In the genomic region with DNA sequence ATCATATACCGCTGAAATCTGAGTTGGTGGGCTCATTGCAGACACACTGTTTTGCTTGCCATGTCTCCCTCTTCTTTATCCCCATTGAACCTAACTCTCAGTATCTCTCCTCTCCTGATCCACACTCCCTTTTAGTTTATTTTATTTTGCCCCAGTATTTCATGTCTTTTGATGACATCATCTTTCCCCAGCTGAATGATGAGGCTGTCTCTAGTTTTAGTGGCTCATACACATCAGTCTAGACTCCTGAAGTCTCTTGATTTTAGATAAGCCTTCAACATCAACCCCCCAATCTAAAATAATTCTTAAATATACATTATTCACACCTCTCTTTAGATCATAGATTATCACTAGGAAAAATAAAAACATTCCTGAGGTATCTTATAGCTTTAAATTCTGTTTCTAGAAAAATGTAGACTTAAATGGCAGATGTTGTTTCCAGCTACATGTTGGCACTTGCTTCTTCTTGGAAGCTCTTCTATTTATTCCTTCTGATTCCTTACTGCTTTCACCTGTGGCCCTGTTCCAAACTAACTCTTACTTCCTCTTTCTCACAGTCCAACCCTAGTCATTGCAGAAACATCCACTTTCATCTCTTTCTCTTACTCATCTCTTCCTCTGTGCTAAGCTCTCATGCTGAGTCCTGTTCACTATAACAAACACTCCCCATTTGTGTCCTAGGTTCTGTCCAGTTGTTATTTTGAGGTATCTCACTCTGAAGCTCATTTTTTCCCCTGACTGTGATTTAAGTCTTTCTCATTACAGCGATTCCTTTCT, we compare ENCODE assay signal across 11 cellular contexts.
DNase-seq lines count a peak whose midpoint lies in the region; ATAC-seq and TF ChIP-seq lines count a peak whose summit lies in the region.
"Had no signal": no experiment of that assay in that cellular context is flagged by ENCODE, and none has a peak within 500 bp of the region (broad histone marks: within the 10 kb centered on the region; RNA-seq: fewer than 3 reads in every experiment).

No MANE protein-coding gene starts in this region.

- no peak overlapping the region for H3K9ac ChIP-seq in adipocyte (ENCODE audit: low read length)

- no peak overlapping the region for H3K4me3 Mint-ChIP-seq in CD4-positive, alpha-beta memory T cell

- peak; percentile 33 for DNase-seq in adipocyte (ENCODE audit: low read depth)
- DNase-seq in prostate gland (ENCODE audit: low spot score), result peak; percentile 25
- DNase-seq in CD4-positive, alpha-beta memory T cell, result no peak
- no peak for DNase-seq in DMS79 treated with DMSO at 0.1 percent for 48 hours (lab: John Stamatoyannopoulos, UW)
- DNase-seq in activated CD4-positive, alpha-beta T cell treated with anti-CD3 and anti-CD28 coated beads, Interleukin-2, amount 50 U/mL, for 1 hour, result no peak
- DNase-seq in SHP77 treated with DMSO at 0.1 percent for 48 hours (lab: John Stamatoyannopoulos, UW), result no peak
- DNase-seq: colonic mucosa, left cardiac atrium, NCI-H510A had no signal

- H3K27ac ChIP-seq in prostate gland, result no peak overlapping the region
- no peak overlapping the region for H3K27ac ChIP-seq in CD4-positive, alpha-beta memory T cell (ENCODE audit: low read depth, low read length)
- H3K27ac ChIP-seq: colonic mucosa had no signal

- ATAC-seq in GM19395 (IDR thresholded peaks at IDR 0.05; ENCODE audit: unreplicated experiment), result peak; percentile 93
- ATAC-seq in HG03280 (IDR thresholded peaks at IDR 0.05; ENCODE audit: unreplicated experiment), result peak; percentile 66

- WGBS in prostate gland, result 82% methylated on average over 2 of the region's 2 CpGs

- H3K36me3 ChIP-seq in adipocyte (ENCODE audit: control insufficient read depth, insufficient read depth, low read length, severe bottlenecking) (no peaks in the 10 kb centered on the region), prostate gland (no peaks in the 10 kb centered on the region)
- no peaks in the 10 kb centered on the region for H3K36me3 ChIP-seq in CD4-positive, alpha-beta memory T cell (ENCODE audit: insufficient read depth, low read length)
- H3K36me3 ChIP-seq: colonic mucosa had no signal

- no peak for TF ChIP-seq CTCF in prostate gland (IDR thresholded peaks at IDR 0.05)

- H3K9me3 Mint-ChIP-seq in CD4-positive, alpha-beta memory T cell, result peaks cover 0 to 13% (median 7%) of the 10 kb centered on the region in 8 donors

- H3K27me3 Mint-ChIP-seq in CD4-positive, alpha-beta memory T cell, result peaks cover 0 to 1% of the 10 kb centered on the region in 2 donors

- H3K4me1 Mint-ChIP-seq in CD4-positive, alpha-beta memory T cell, result no peaks in the 10 kb centered on the region

- H3K27ac Mint-ChIP-seq in CD4-positive, alpha-beta memory T cell, result no peak overlapping the region

- H3K9me3 ChIP-seq in adipocyte (ENCODE audit: control insufficient read depth, low read length), result no peaks in the 10 kb centered on the region
- no peaks in the 10 kb centered on the region for H3K9me3 ChIP-seq in prostate gland
- no peaks in the 10 kb centered on the region for H3K9me3 ChIP-seq in CD4-positive, alpha-beta memory T cell (ENCODE audit: control insufficient read depth in 1 of 2, low read length in 2 of 2)
- H3K9me3 ChIP-seq: colonic mucosa had no signal

- no peaks in the 10 kb centered on the region for H3K4me1 ChIP-seq in adipocyte (ENCODE audit: control insufficient read depth, insufficient read depth, low read length)
- no peaks in the 10 kb centered on the region for H3K4me1 ChIP-seq in prostate gland (replicated peaks)
- H3K4me1 ChIP-seq in CD4-positive, alpha-beta memory T cell (ENCODE audit: insufficient read depth, low read length), result no peaks in the 10 kb centered on the region
- H3K4me1 ChIP-seq: colonic mucosa had no signal

- H3K4me3 ChIP-seq in adipocyte (ENCODE audit: low read length) (no peak overlapping the region), prostate gland (no peak overlapping the region)
- H3K4me3 ChIP-seq in CD4-positive, alpha-beta memory T cell (ENCODE audit: low read length in 2 of 2), result no peak overlapping the region
- H3K4me3 ChIP-seq: colonic mucosa had no signal

- H3K27me3 ChIP-seq in adipocyte (replicated peaks; ENCODE audit: control insufficient read depth, insufficient read depth, low read length) (no peaks in the 10 kb centered on the region), prostate gland (replicated peaks; ENCODE audit: insufficient read depth) (no peaks in the 10 kb centered on the region)
- H3K27me3 ChIP-seq in CD4-positive, alpha-beta memory T cell (ENCODE audit: insufficient read depth, low read length), result no peaks in the 10 kb centered on the region
- H3K27me3 ChIP-seq: colonic mucosa had no signal

- H3K36me3 Mint-ChIP-seq in CD4-positive, alpha-beta memory T cell, result no peaks in the 10 kb centered on the region

- intact Hi-C loops in prostate gland (cut with DNase I), result no loop called here
- intact Hi-C loops in CD4-positive, alpha-beta memory T cell (cut with micrococcal nuclease), result no loop called here

- POLR2A ChIA-PET in CD4-positive, alpha-beta memory T cell (lab: Charles Lee; ENCODE audit: partially characterized antibody), result no interaction called here

- CTCF ChIA-PET in CD4-positive, alpha-beta memory T cell (lab: Charles Lee; ENCODE audit: partially characterized antibody), result no interaction called here

- TF ChIP-seq POLR2A in prostate gland (IDR thresholded peaks at IDR 0.05), result no peak

Comparison
In these comparisons a context has a peak if more than half of its experiments do, and no peak if none do; other contexts are left out.
1. DNase-seq: peak in adipocyte (single experiment) and prostate gland (single experiment); none in CD4-positive, alpha-beta memory T cell (0 of 5), DMS79 treated with DMSO at 0.1 percent for 48 hours (single experiment), activated CD4-positive, alpha-beta T cell treated with anti-CD3 and anti-CD28 coated beads, Interleukin-2, amount 50 U/mL, for 1 hour (single experiment) and SHP77 treated with DMSO at 0.1 percent for 48 hours (single experiment).